In genomic region chr2:85439111-85439477, GRCh38 we compare ENCODE assay signal across 9 cellular contexts. TPM values are rescaled to one million over a fixed set of nuclear protein-coding genes. Genes with fewer than 3 reads are reported as not detected.
DNase-seq lines count a peak whose midpoint lies in the region; ATAC-seq and TF ChIP-seq lines count a peak whose summit lies in the region.
"Had no signal": no experiment of that assay in that cellular context is flagged by ENCODE, and none has a peak within 500 bp of the region (broad histone marks: within the 10 kb centered on the region; RNA-seq: fewer than 3 reads in every experiment).

No MANE protein-coding gene starts in this region.

- H3K27me3 ChIP-seq in neutrophil = no peaks in the 10 kb centered on the region

- TF ChIP-seq CTCF in neutrophil (IDR thresholded peaks at IDR 0.05) (no peak), chondrocyte (IDR thresholded peaks at IDR 0.05) (no peak)

- no peak for ATAC-seq in stimulated activated naive CD8-positive, alpha-beta T cell treated with anti-CD3 and anti-CD28 coated beads, Interleukin-15, Interleukin-2, amounts not matched to agents 100 U/mL and 50 U/mL, for 24 hours
- no peak for ATAC-seq in GM18870 (IDR thresholded peaks at IDR 0.05; ENCODE audit: unreplicated experiment)
- ATAC-seq in HG02642 (IDR thresholded peaks at IDR 0.05; ENCODE audit: poor library complexity, unreplicated experiment) = no peak

- H3K4me1 ChIP-seq in neutrophil (ENCODE audit: control insufficient read depth in 1 of 2, insufficient read depth in 1 of 2, low read depth in 1 of 2, low read length in 1 of 2) = peaks cover 40 to 46% of the 10 kb centered on the region in 2 experiments

- H3K27me3 Mint-ChIP-seq in stimulated activated naive CD8-positive, alpha-beta T cell treated with anti-CD3 and anti-CD28 coated beads, Interleukin-15, Interleukin-2, amounts not matched to agents 100 ng/mL and 50 ng/mL, for 24 hours = no peaks in the 10 kb centered on the region
- H3K27me3 Mint-ChIP-seq in chondrocyte (ENCODE audit: low read depth) = no peaks in the 10 kb centered on the region

- no peak for DNase-seq in stimulated activated naive CD8-positive, alpha-beta T cell treated with anti-CD3 and anti-CD28 coated beads, Interleukin-15, Interleukin-2, amounts not matched to agents 100 U/mL and 50 U/mL, for 24 hours
- DNase-seq in caudate nucleus (lab: John Stamatoyannopoulos, UW) = no peak
- DNase-seq in chondrocyte (ENCODE audit: low spot score) = no peak
- DNase-seq in NCI-H1105 treated with DMSO at 0.1 percent for 48 hours (lab: John Stamatoyannopoulos, UW) = no peak
- DNase-seq: NCI-H1694 had no signal

- peak overlapping the region; percentile 77 for H3K4me3 Mint-ChIP-seq in stimulated activated naive CD8-positive, alpha-beta T cell treated with anti-CD3 and anti-CD28 coated beads, Interleukin-15, Interleukin-2, amounts not matched to agents 100 ng/mL and 50 ng/mL, for 24 hours
- no peak overlapping the region for H3K4me3 Mint-ChIP-seq in chondrocyte (ENCODE audit: unreplicated experiment)

- peaks cover 28% of the 10 kb centered on the region for H3K4me1 Mint-ChIP-seq in stimulated activated naive CD8-positive, alpha-beta T cell treated with anti-CD3 and anti-CD28 coated beads, Interleukin-15, Interleukin-2, amounts not matched to agents 100 ng/mL and 50 ng/mL, for 24 hours (ENCODE audit: low read depth)
- H3K4me1 Mint-ChIP-seq in chondrocyte (ENCODE audit: low read depth) = peaks cover 22% of the 10 kb centered on the region

- H3K36me3 Mint-ChIP-seq in stimulated activated naive CD8-positive, alpha-beta T cell treated with anti-CD3 and anti-CD28 coated beads, Interleukin-15, Interleukin-2, amounts not matched to agents 100 ng/mL and 50 ng/mL, for 24 hours (ENCODE audit: low read depth) = no peaks in the 10 kb centered on the region
- H3K36me3 Mint-ChIP-seq in chondrocyte (ENCODE audit: low read depth) = no peaks in the 10 kb centered on the region

- H3K36me3 ChIP-seq in neutrophil = no peaks in the 10 kb centered on the region

- H3K4me3 ChIP-seq in neutrophil (ENCODE audit: low read depth in 1 of 2, low read length in 1 of 2) = peak overlapping the region in 1 of 2 experiments; percentile 72

- H3K27ac Mint-ChIP-seq in stimulated activated naive CD8-positive, alpha-beta T cell treated with anti-CD3 and anti-CD28 coated beads, Interleukin-15, Interleukin-2, amounts not matched to agents 100 ng/mL and 50 ng/mL, for 24 hours = peak overlapping the region; percentile 89
- no peak overlapping the region for H3K27ac Mint-ChIP-seq in chondrocyte (ENCODE audit: unreplicated experiment)

- no peaks in the 10 kb centered on the region for H3K9me3 ChIP-seq in neutrophil

- H3K9me3 Mint-ChIP-seq in stimulated activated naive CD8-positive, alpha-beta T cell treated with anti-CD3 and anti-CD28 coated beads, Interleukin-15, Interleukin-2, amounts not matched to agents 100 ng/mL and 50 ng/mL, for 24 hours = no peaks in the 10 kb centered on the region
- H3K9me3 Mint-ChIP-seq in chondrocyte (ENCODE audit: low read depth) = no peaks in the 10 kb centered on the region

- H3K27ac ChIP-seq in caudate nucleus (ENCODE audit: low read depth, low read length) = peak overlapping the region; percentile 98
- H3K27ac ChIP-seq in neutrophil = peak overlapping the region; percentile 94

RNA-seq across cellular contexts. Expression of gene SH2D6, which starts 20.6 kb away (rescaled TPM):
- total RNA-seq in chondrocyte = 0.47 TPM in 1 of 3 replicates, not detected in the others

RNA-seq across cellular contexts. Expression of gene CAPG, which starts 28.9 kb away (rescaled TPM):
- total RNA-seq in chondrocyte = 40.5 to 77.6 TPM (median 76.5 TPM) in 3 replicates
